Comparison of ENCODE assay signal across 9 cellular contexts in genomic region chr4:140807491-140808257, GRCh38. TPM values are rescaled to one million over a fixed set of nuclear protein-coding genes. Genes with fewer than 3 reads are reported as not detected.
DNase-seq lines count a peak whose midpoint lies in the region; ATAC-seq and TF ChIP-seq lines count a peak whose summit lies in the region.
"Had no signal": no experiment of that assay in that cellular context is flagged by ENCODE, and none has a peak within 500 bp of the region (broad histone marks: within the 10 kb centered on the region; RNA-seq: fewer than 3 reads in every experiment).

No MANE protein-coding gene starts in this region.

- peaks cover 8% of the 10 kb centered on the region for H3K4me1 ChIP-seq in IMR-90 (ENCODE audit: control insufficient read depth, insufficient read depth, low read length)
- H3K4me1 ChIP-seq in CD8-positive, alpha-beta T cell (ENCODE audit: insufficient read depth, low read length): no peaks in the 10 kb centered on the region

- peak overlapping the region; percentile 67 for H3K4me2 ChIP-seq in IMR-90 (ENCODE audit: low read depth, low read length)

- peak; percentile 91 for ATAC-seq in GM21717 (IDR thresholded peaks at IDR 0.05; ENCODE audit: unreplicated experiment)
- ATAC-seq in IMR-90 (ENCODE audit: low read depth): peak; percentile 96
- no peak for ATAC-seq in CD8-positive, alpha-beta T cell

- no peak overlapping the region for H2BK20ac ChIP-seq in IMR-90 (ENCODE audit: low read depth, low read length)

- no peak for TF ChIP-seq RAD21 in IMR-90 (IDR thresholded peaks at IDR 0.05; ENCODE audit: low read length)

- H3K23ac ChIP-seq in IMR-90 (ENCODE audit: low read depth, low read length): no peak overlapping the region

- no peak overlapping the region for H2AFZ ChIP-seq in IMR-90 (replicated peaks; ENCODE audit: low read length, poor library complexity)

- BruUV-seq in IMR-90 (replicated peaks; lab: Mats Ljungman, UMichigan): no TSS peak

- TF ChIP-seq CTCF in GM13976 (IDR thresholded peaks at IDR 0.05; ENCODE audit: borderline replicate concordance, control extremely low read depth, extremely low read depth, insufficient read depth, missing control alignments): no peak
- TF ChIP-seq CTCF in IMR-90 (conservative IDR thresholded peaks at IDR 0.05; ENCODE audit: low read depth, low read length): no peak
- TF ChIP-seq CTCF in CD8-positive, alpha-beta T cell (IDR thresholded peaks at IDR 0.05): no peak

- H3K56ac ChIP-seq in IMR-90 (ENCODE audit: extremely low read depth, insufficient read depth, low read length): no peak overlapping the region

- no peak overlapping the region for H4K91ac ChIP-seq in IMR-90 (ENCODE audit: insufficient read depth, low read depth, low read length)

- CTCF ChIA-PET in IMR-90 (lab: Yijun Ruan, JAX): interaction anchor here (0.6 to 0.7 kb wide), 2 partner anchors 68 to 416 kb away, joined by 3 to 8 read pairs; no protein-coding TSS in a partner anchor
- CTCF ChIA-PET in CD8-positive, alpha-beta T cell (lab: Charles Lee): no interaction called here
- CTCF ChIA-PET in activated CD4-positive, alpha-beta memory T cell treated with anti-CD3 and anti-CD28 coated beads, Interleukin-2, amount 10 ng/mL, durations not matched to agents 7 days and 5 days (lab: Charles Lee): no interaction called here

- H3K36me3 ChIP-seq in IMR-90 (ENCODE audit: control insufficient read depth, insufficient read depth, low read length): no peaks in the 10 kb centered on the region
- H3K36me3 ChIP-seq in CD8-positive, alpha-beta T cell (ENCODE audit: insufficient read depth, low read length): no peaks in the 10 kb centered on the region

- no peak overlapping the region for H3K14ac ChIP-seq in IMR-90 (replicated peaks; ENCODE audit: low read depth, low read length)

- no peak overlapping the region for H4K5ac ChIP-seq in IMR-90 (ENCODE audit: low read depth, low read length)

- POLR2A ChIA-PET in IMR-90 (lab: Charles Lee; ENCODE audit: unreplicated experiment): no interaction called here
- POLR2A ChIA-PET in CD8-positive, alpha-beta T cell (lab: Charles Lee): no interaction called here
- POLR2A ChIA-PET in activated CD4-positive, alpha-beta memory T cell treated with anti-CD3 and anti-CD28 coated beads, Interleukin-2, amount 10 ng/mL, durations not matched to agents 7 days and 5 days (lab: Charles Lee): no interaction called here

- no peaks in the 10 kb centered on the region for H3K4me1 Mint-ChIP-seq in CD8-positive, alpha-beta T cell (ENCODE audit: low read depth)
- no peaks in the 10 kb centered on the region for H3K4me1 Mint-ChIP-seq in activated CD4-positive, alpha-beta memory T cell treated with anti-CD3 and anti-CD28 coated beads, Interleukin-2, amount 10 ng/mL, durations not matched to agents 7 days and 5 days

- H3K9me3 Mint-ChIP-seq in CD8-positive, alpha-beta T cell: no peaks in the 10 kb centered on the region
- no peaks in the 10 kb centered on the region for H3K9me3 Mint-ChIP-seq in activated CD4-positive, alpha-beta memory T cell treated with anti-CD3 and anti-CD28 coated beads, Interleukin-2, amount 10 ng/mL, durations not matched to agents 7 days and 5 days
- H3K9me3 Mint-ChIP-seq: T-helper 1 cell treated with Interleukin-12 subunit alpha and Interleukin-12 subunit beta and Interleukin-4 antibody, amounts not matched to agents 30 μg/mL and 1 μg/mL, for 36 hours had no signal

- H3K27ac Mint-ChIP-seq in CD8-positive, alpha-beta T cell: no peak overlapping the region
- H3K27ac Mint-ChIP-seq in activated CD4-positive, alpha-beta memory T cell treated with anti-CD3 and anti-CD28 coated beads, Interleukin-2, amount 10 ng/mL, durations not matched to agents 7 days and 5 days: no peak overlapping the region
- H3K27ac Mint-ChIP-seq: T-helper 1 cell treated with Interleukin-12 subunit alpha and Interleukin-12 subunit beta and Interleukin-4 antibody, amounts not matched to agents 30 μg/mL and 1 μg/mL, for 36 hours had no signal

- no peaks in the 10 kb centered on the region for H3K36me3 Mint-ChIP-seq in CD8-positive, alpha-beta T cell
- H3K36me3 Mint-ChIP-seq in activated CD4-positive, alpha-beta memory T cell treated with anti-CD3 and anti-CD28 coated beads, Interleukin-2, amount 10 ng/mL, durations not matched to agents 7 days and 5 days (ENCODE audit: low read depth): no peaks in the 10 kb centered on the region

- dilution Hi-C loops in IMR-90 (cut with HindIII; ENCODE audit: low sequenced_read_pairs, unreplicated experiment): no loop called here

- peak overlapping the region; percentile 51; the same call in 1 of the 2 replicates for H3K27ac ChIP-seq in IMR-90 (ENCODE audit: insufficient read depth, low read length)
- H3K27ac ChIP-seq in CD8-positive, alpha-beta T cell (ENCODE audit: low read depth, low read length): no peak overlapping the region

- H3K4me3 Mint-ChIP-seq in CD8-positive, alpha-beta T cell: no peak overlapping the region
- H3K4me3 Mint-ChIP-seq in activated CD4-positive, alpha-beta memory T cell treated with anti-CD3 and anti-CD28 coated beads, Interleukin-2, amount 10 ng/mL, durations not matched to agents 7 days and 5 days: no peak overlapping the region
- H3K4me3 Mint-ChIP-seq: T-helper 1 cell treated with Interleukin-12 subunit alpha and Interleukin-12 subunit beta and Interleukin-4 antibody, amounts not matched to agents 30 μg/mL and 1 μg/mL, for 36 hours had no signal

- H4K20me1 ChIP-seq in IMR-90 (ENCODE audit: insufficient read depth, low read length): no peaks in the 10 kb centered on the region

- H2BK15ac ChIP-seq in IMR-90 (ENCODE audit: low read depth, low read length): no peak overlapping the region

- DNase-seq in GM13976 (ENCODE audit: low spot score) (peak; percentile 53), IMR-90 (peak; percentile 89), hepatic stellate cell (ENCODE audit: low spot score) (peak; percentile 24), epidermal melanocyte (ENCODE audit: insufficient read length, low spot score) (no peak), foreskin melanocyte (no peak)
- no peak for DNase-seq in CD8-positive, alpha-beta T cell
- DNase-seq in activated CD4-positive, alpha-beta memory T cell treated with anti-CD3 and anti-CD28 coated beads, Interleukin-2, amount 10 ng/mL, durations not matched to agents 7 days and 5 days: no peak

- H3K4ac ChIP-seq in IMR-90 (ENCODE audit: low read depth, low read length): no peak overlapping the region

- H3K9me1 ChIP-seq in IMR-90 (ENCODE audit: insufficient read depth, low read length): no peaks in the 10 kb centered on the region

- WGBS in IMR-90 (ENCODE audit: extremely low coverage in 2 of 2, insufficient read length in 1 of 2), 2 experiments: no CpG with 5 or more reads among the region's 6 CpGs

- H2AK9ac ChIP-seq in IMR-90 (replicated peaks; ENCODE audit: low read depth, low read length, poor library complexity): no peak overlapping the region

- H4K8ac ChIP-seq in IMR-90 (ENCODE audit: low read depth in 2 of 2, low read length in 2 of 2): no peak overlapping the region

- peaks cover 11% of the 10 kb centered on the region for H3K27me3 Mint-ChIP-seq in CD8-positive, alpha-beta T cell (ENCODE audit: low read depth)
- peaks cover 2% of the 10 kb centered on the region for H3K27me3 Mint-ChIP-seq in activated CD4-positive, alpha-beta memory T cell treated with anti-CD3 and anti-CD28 coated beads, Interleukin-2, amount 10 ng/mL, durations not matched to agents 7 days and 5 days

- H3K9me3 ChIP-seq in IMR-90 (ENCODE audit: control insufficient read depth, insufficient read depth, low read length): no peaks in the 10 kb centered on the region
- H3K9me3 ChIP-seq in CD8-positive, alpha-beta T cell (ENCODE audit: low read length): no peaks in the 10 kb centered on the region

- H3K79me1 ChIP-seq in IMR-90 (ENCODE audit: low read depth in 1 of 2, low read length in 2 of 2): no peaks in the 10 kb centered on the region

- H3K4me3 ChIP-seq in IMR-90 (ENCODE audit: insufficient read depth, low read depth, low read length): no peak overlapping the region
- H3K4me3 ChIP-seq in CD8-positive, alpha-beta T cell (ENCODE audit: low read depth, low read length): no peak overlapping the region

- H2BK120ac ChIP-seq in IMR-90 (ENCODE audit: low read depth, low read length): no peak overlapping the region

- H3K9ac ChIP-seq in IMR-90 (ENCODE audit: low read depth, low read length): no peak overlapping the region

- H2BK5ac ChIP-seq in IMR-90 (ENCODE audit: low read depth, low read length, poor library complexity, severe bottlenecking): no peak overlapping the region

- H3K27me3 ChIP-seq in IMR-90 (ENCODE audit: control insufficient read depth, insufficient read depth, low read length): peaks cover 25% of the 10 kb centered on the region
- peaks cover 3% of the 10 kb centered on the region for H3K27me3 ChIP-seq in CD8-positive, alpha-beta T cell (ENCODE audit: insufficient read depth, low read length)

- H2AK5ac ChIP-seq in IMR-90 (ENCODE audit: low read depth, low read length): no peak overlapping the region

- H3K18ac ChIP-seq in IMR-90 (ENCODE audit: low read depth, low read length): no peak overlapping the region

- TF ChIP-seq POLR2A in IMR-90 (IDR thresholded peaks at IDR 0.05; ENCODE audit: low read depth, low read length): no peak

- in situ Hi-C loops in GM13976 (cut with MboI; ENCODE audit: low sequenced_read_pairs, unreplicated experiment) (no loop called here), IMR-90 (cut with MboI; ENCODE audit: low sequenced_read_pairs) (no loop called here)

- intact Hi-C loops in IMR-90 (cut with micrococcal nuclease): no loop called here
- intact Hi-C loops in CD8-positive, alpha-beta T cell (cut with DNase I, micrococcal nuclease): no loop called here

TF ChIP-seq in IMR-90, 13 proteins besides CTCF, POLR2A, EP300 and RAD21:
- TF ChIP-seq MAZ (IDR thresholded peaks at IDR 0.05; ENCODE audit: borderline replicate concordance, low read depth, low read length): no peak
- TF ChIP-seq CEBPB (IDR thresholded peaks at IDR 0.05; ENCODE audit: low read depth, low read length): peak; percentile 3; the same call in 1 of the 2 replicates

RNA-seq across cellular contexts. Expression of gene TBC1D9, which starts 51.5 kb away (rescaled TPM):
- 15.2 and 16.9 TPM in 2 replicates for total RNA-seq in IMR-90 (2012; rRNA removed)
- polyA plus RNA-seq in IMR-90 (2012; rRNA removed): 10.4 and 11.7 TPM in 2 replicates
- 5.9 and 6.3 TPM in 2 replicates for polyA plus RNA-seq in IMR-90 (2012; cell fraction: cytosol; rRNA removed)
- polyA plus RNA-seq in IMR-90 (2012; cell fraction: nucleus; rRNA removed; ENCODE audit: low replicate concordance): 5.8 and 7.3 TPM in 2 replicates
- under 1 TPM; 0.33 to 0.57 TPM for total RNA-seq in CD8-positive, alpha-beta T cell
- under 1 TPM in 1 of 2 experiments, not detected in 1; 0.15 TPM for total RNA-seq in activated CD4-positive, alpha-beta memory T cell treated with anti-CD3 and anti-CD28 coated beads, Interleukin-2, amount 10 ng/mL, durations not matched to agents 7 days and 5 days

Comparison
In these comparisons a context has a peak if more than half of its experiments do, and no peak if none do; other contexts are left out.
1. DNase-seq: peak in GM13976 (single experiment), IMR-90 (single experiment) and hepatic stellate cell (single experiment); none in epidermal melanocyte (single experiment), foreskin melanocyte (single experiment), CD8-positive, alpha-beta T cell (0 of 7) and activated CD4-positive, alpha-beta memory T cell treated with anti-CD3 and anti-CD28 coated beads, Interleukin-2, amount 10 ng/mL, durations not matched to agents 7 days and 5 days (single experiment).
2. RNA of gene TBC1D9, which starts 51.5 kb away (total RNA-seq): 15.2 to 16.9 TPM in IMR-90; 0.33 to 0.57 TPM in CD8-positive, alpha-beta T cell and 0.15 TPM in activated CD4-positive, alpha-beta memory T cell treated with anti-CD3 and anti-CD28 coated beads, Interleukin-2, amount 10 ng/mL, durations not matched to agents 7 days and 5 days; every median in the first group is over 10 times any median in the second.